20 cellular contexts compared by ENCODE assay signal in the genomic region with DNA sequence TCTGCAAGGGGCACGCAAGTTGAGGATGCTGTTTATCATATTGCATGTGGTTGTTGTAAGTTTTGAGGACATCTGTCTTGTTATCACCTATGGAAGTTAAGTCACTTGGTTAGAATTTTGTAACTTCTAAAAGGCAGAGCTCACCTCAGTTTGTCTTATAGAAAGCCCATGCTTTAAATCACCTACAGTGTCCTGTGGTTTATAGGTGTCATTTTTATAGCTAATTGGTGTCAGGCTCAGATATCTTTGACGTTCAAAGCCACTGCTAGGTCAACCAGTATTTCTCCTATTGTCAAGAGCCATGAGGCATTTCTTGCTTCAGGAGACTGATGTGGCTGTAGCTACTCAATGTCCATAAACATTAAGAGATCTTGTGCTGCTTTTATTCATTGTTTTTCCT.
"Had no signal": no experiment of that assay in that cellular context is flagged by ENCODE, and none has a peak within 500 bp of the region (broad histone marks: within the 10 kb centered on the region; RNA-seq: fewer than 3 reads in every experiment).

No MANE protein-coding gene starts in this region.

- DNase-seq: activated CD4-positive, alpha-beta T cell treated with anti-CD3 and anti-CD28 coated beads, Interleukin-2, amount 10 ng/mL, durations not matched to agents 24 days and 14 days; activated CD4-positive, CD25-positive, alpha-beta regulatory T cell; activated CD8-positive, alpha-beta T cell treated with anti-CD3 and anti-CD28 coated beads for 36 hours; activated naive CD4-positive, alpha-beta T cell treated with anti-CD3 and anti-CD28 coated beads, Interleukin-2, amount 10 ng/mL, durations not matched to agents 7 days and 5 days; activated naive CD8-positive, alpha-beta T cell treated with anti-CD3 and anti-CD28 coated beads, Interleukin-2, amount 50 U/mL, for 24 hours; activated T-cell treated with anti-CD3 and anti-CD28 coated beads, Interleukin-2, amount 50 U/mL, for 24 hours; cerebellar nuclear complex; effector memory CD8-positive, alpha-beta T cell; left cardiac atrium; lower lobe of right lung; midbrain; psoas muscle; right cardiac atrium; T-helper 1 cell; T-helper 9 cell had no signal

- H3K9me3 Mint-ChIP-seq: activated CD4-positive, alpha-beta T cell treated with anti-CD3 and anti-CD28 coated beads, Interleukin-2, amount 10 ng/mL, durations not matched to agents 24 days and 14 days; activated CD8-positive, alpha-beta T cell treated with anti-CD3 and anti-CD28 coated beads for 36 hours; activated naive CD4-positive, alpha-beta T cell treated with anti-CD3 and anti-CD28 coated beads, Interleukin-2, amount 10 ng/mL, durations not matched to agents 7 days and 5 days; activated naive CD8-positive, alpha-beta T cell treated with anti-CD3 and anti-CD28 coated beads, Interleukin-2, amount 50 U/mL, for 24 hours; activated T-cell treated with anti-CD3 and anti-CD28 coated beads, Interleukin-2, amount 50 U/mL, for 24 hours; effector memory CD8-positive, alpha-beta T cell; stimulated activated naive CD8-positive, alpha-beta T cell treated with anti-CD3 and anti-CD28 coated beads, Interleukin-15, Interleukin-2, amounts not matched to agents 100 ng/mL and 50 ng/mL, for 24 hours; type B pancreatic cell had no signal

- H3K36me3 Mint-ChIP-seq: activated naive CD4-positive, alpha-beta T cell treated with anti-CD3 and anti-CD28 coated beads, Interleukin-2, amount 10 ng/mL, durations not matched to agents 7 days and 5 days had no signal

- ATAC-seq: activated CD8-positive, alpha-beta T cell treated with anti-CD3 and anti-CD28 coated beads for 36 hours; activated naive CD8-positive, alpha-beta T cell treated with anti-CD3 and anti-CD28 coated beads, Interleukin-2, amount 50 U/mL, for 24 hours; effector memory CD8-positive, alpha-beta T cell; lower lobe of right lung had no signal

- H3K4me1 Mint-ChIP-seq: activated CD4-positive, alpha-beta T cell treated with anti-CD3 and anti-CD28 coated beads, Interleukin-2, amount 10 ng/mL, durations not matched to agents 24 days and 14 days; activated naive CD4-positive, alpha-beta T cell treated with anti-CD3 and anti-CD28 coated beads, Interleukin-2, amount 10 ng/mL, durations not matched to agents 7 days and 5 days; activated naive CD8-positive, alpha-beta T cell treated with anti-CD3 and anti-CD28 coated beads, Interleukin-2, amount 50 U/mL, for 24 hours had no signal

- H3K4me1 ChIP-seq: suprapubic skin had no signal

- H3K27me3 Mint-ChIP-seq: type B pancreatic cell had no signal

- H3K27me3 ChIP-seq: suprapubic skin had no signal

- H3K27ac Mint-ChIP-seq: activated CD4-positive, alpha-beta T cell treated with anti-CD3 and anti-CD28 coated beads, Interleukin-2, amount 10 ng/mL, durations not matched to agents 24 days and 14 days; activated CD8-positive, alpha-beta T cell treated with anti-CD3 and anti-CD28 coated beads for 36 hours; activated naive CD4-positive, alpha-beta T cell treated with anti-CD3 and anti-CD28 coated beads, Interleukin-2, amount 10 ng/mL, durations not matched to agents 7 days and 5 days; activated naive CD8-positive, alpha-beta T cell treated with anti-CD3 and anti-CD28 coated beads, Interleukin-2, amount 50 U/mL, for 24 hours; activated T-cell treated with anti-CD3 and anti-CD28 coated beads, Interleukin-2, amount 50 U/mL, for 24 hours; dendritic cell treated with granulocyte-macrophage colony-stimulating factor and Interleukin-4, amounts not matched to agents 40 ng/mL and 50 ng/mL, for 4 days; effector memory CD8-positive, alpha-beta T cell; stimulated activated naive CD8-positive, alpha-beta T cell treated with anti-CD3 and anti-CD28 coated beads, Interleukin-15, Interleukin-2, amounts not matched to agents 100 ng/mL and 50 ng/mL, for 24 hours; type B pancreatic cell had no signal

- H3K4me3 ChIP-seq: lower lobe of right lung, psoas muscle, suprapubic skin had no signal

- H3K9me3 ChIP-seq: lower lobe of right lung, psoas muscle, suprapubic skin had no signal

- H3K4me3 Mint-ChIP-seq: activated CD4-positive, alpha-beta T cell treated with anti-CD3 and anti-CD28 coated beads, Interleukin-2, amount 10 ng/mL, durations not matched to agents 24 days and 14 days; activated CD8-positive, alpha-beta T cell treated with anti-CD3 and anti-CD28 coated beads for 36 hours; activated naive CD4-positive, alpha-beta T cell treated with anti-CD3 and anti-CD28 coated beads, Interleukin-2, amount 10 ng/mL, durations not matched to agents 7 days and 5 days; activated naive CD8-positive, alpha-beta T cell treated with anti-CD3 and anti-CD28 coated beads, Interleukin-2, amount 50 U/mL, for 24 hours; activated T-cell treated with anti-CD3 and anti-CD28 coated beads, Interleukin-2, amount 50 U/mL, for 24 hours; dendritic cell treated with granulocyte-macrophage colony-stimulating factor and Interleukin-4, amounts not matched to agents 40 ng/mL and 50 ng/mL, for 4 days; effector memory CD8-positive, alpha-beta T cell; stimulated activated naive CD8-positive, alpha-beta T cell treated with anti-CD3 and anti-CD28 coated beads, Interleukin-15, Interleukin-2, amounts not matched to agents 100 ng/mL and 50 ng/mL, for 24 hours; type B pancreatic cell had no signal

- H3K27ac ChIP-seq: epithelial cell of prostate, lower lobe of right lung, suprapubic skin had no signal
